15 cellular contexts compared by ENCODE assay signal in genomic region chr9:94668424-94668916, GRCh38. TPM values are rescaled to one million over a fixed set of nuclear protein-coding genes. Genes with fewer than 3 reads are reported as not detected.
A peak's percentile ranks its signal among the peaks of the same experiment; 100 is the strongest.
DNase-seq lines count a peak whose midpoint lies in the region; ATAC-seq and TF ChIP-seq lines count a peak whose summit lies in the region.
"Had no signal": no experiment of that assay in that cellular context is flagged by ENCODE, and none has a peak within 500 bp of the region (broad histone marks: within the 10 kb centered on the region; RNA-seq: fewer than 3 reads in every experiment).

No MANE protein-coding gene starts in this region.

- TF ChIP-seq POLR2A in HCT116 (IDR thresholded peaks at IDR 0.05; ENCODE audit: borderline replicate concordance, extremely low read depth, insufficient read depth, insufficient read length) (no peak), adrenal gland (IDR thresholded peaks at IDR 0.05) (no peak)

- intact Hi-C loops in HCT116 (cut with micrococcal nuclease) (loop anchor here (1.0 to 5.0 kb wide), 2 partner anchors 459 to 1549 kb away; no protein-coding TSS in a partner anchor), adrenal gland (cut with DNase I) (no loop called here), mucosa of descending colon (cut with DNase I, micrococcal nuclease) (no loop called here), lower lobe of right lung (cut with DNase I) (no loop called here)

- no peak overlapping the region for H3K27ac ChIP-seq in BLaER1
- no peak overlapping the region for H3K27ac ChIP-seq in HCT116 (ENCODE audit: low read depth, low read length)
- H3K27ac ChIP-seq in adrenal gland = peak overlapping the region in 4 of 5 donors; percentile 30 to 84 (median 49)
- no peak overlapping the region for H3K27ac ChIP-seq in lower lobe of right lung
- H3K27ac ChIP-seq: cardiac muscle cell, WERI-Rb-1 had no signal

- DNase-seq in HCT116 (ENCODE audit: low read depth, low spot score) (no peak), adrenal gland (no peak), mucosa of descending colon (no peak), lower lobe of right lung (no peak), ureter (ENCODE audit: low spot score) (no peak)
- DNase-seq: foreskin melanocyte; NK-92 treated with Interleukin-12 subunit alpha and Interleukin-12 subunit beta, amount 100 ng/mL, for 24 hours had no signal

- H3K27me3 ChIP-seq in BLaER1 (no peaks in the 10 kb centered on the region), HCT116 (ENCODE audit: insufficient read depth, low read length) (no peaks in the 10 kb centered on the region), adrenal gland (no peaks in the 10 kb centered on the region), lower lobe of right lung (ENCODE audit: low read depth) (no peaks in the 10 kb centered on the region)

- no peaks in the 10 kb centered on the region for H3K9me2 ChIP-seq in HCT116 (ENCODE audit: insufficient read depth)

- no peaks in the 10 kb centered on the region for H3K79me2 ChIP-seq in HCT116 (ENCODE audit: insufficient read depth, low read length)

- TF ChIP-seq RAD21 in HCT116 (IDR thresholded peaks at IDR 0.05; ENCODE audit: low read depth) = no peak

- peak overlapping the region; percentile 74; the same call in 1 of the 2 replicates for H3K4me2 ChIP-seq in BLaER1
- peak overlapping the region; percentile 85 for H3K4me2 ChIP-seq in HCT116 (ENCODE audit: low read length)

- CTCF ChIA-PET in HCT116 (lab: Charles Lee) = interaction anchor here (1.0 to 2.6 kb wide), 14 partner anchors 10 to 500 kb away, joined by 3 to 26 read pairs (median 6); partner anchors contain the start of gene FBP1

- no peaks in the 10 kb centered on the region for H4K20me1 ChIP-seq in BLaER1
- H4K20me1 ChIP-seq in HCT116 (ENCODE audit: insufficient read depth) = no peaks in the 10 kb centered on the region

- no peak for TF ChIP-seq CTCF in HCT116 (IDR thresholded peaks at IDR 0.05 in 2 of 3, conservative IDR thresholded peaks at IDR 0.05 in 1 of 3; ENCODE audit: borderline replicate concordance in 1 of 3, insufficient read depth in 1 of 3, low read depth in 2 of 3, low read length in 2 of 3)
- no peak for TF ChIP-seq CTCF in adrenal gland (IDR thresholded peaks at IDR 0.05)
- TF ChIP-seq CTCF in mucosa of descending colon (IDR thresholded peaks at IDR 0.05) = no peak
- no peak for TF ChIP-seq CTCF in lower lobe of right lung (IDR thresholded peaks at IDR 0.05)

- H3K9ac ChIP-seq in BLaER1 = no peak overlapping the region
- H3K9ac ChIP-seq in HCT116 (ENCODE audit: low read length) = no peak overlapping the region

- peak; percentile 37 for ATAC-seq in HCT116
- peak; percentile 70 for ATAC-seq in mucosa of descending colon
- ATAC-seq in lower lobe of right lung = no peak
- no peak for ATAC-seq in HG03571 (IDR thresholded peaks at IDR 0.05; ENCODE audit: unreplicated experiment)
- ATAC-seq in HG03097 (IDR thresholded peaks at IDR 0.05; ENCODE audit: low FRiP score, unreplicated experiment) = no peak

- no TSS peak for BruUV-seq in HCT116 (replicated peaks; lab: Mats Ljungman, UMichigan)

- H3K9me3 ChIP-seq in BLaER1 = no peaks in the 10 kb centered on the region
- no peaks in the 10 kb centered on the region for H3K9me3 ChIP-seq in HCT116 (ENCODE audit: control insufficient read depth in 1 of 2, insufficient read depth in 1 of 2, low read depth in 1 of 2, low read length in 2 of 2)
- H3K9me3 ChIP-seq in adrenal gland (replicated peaks in 1 of 3) = no peaks in the 10 kb centered on the region
- H3K9me3 ChIP-seq in mucosa of descending colon = no peaks in the 10 kb centered on the region
- H3K9me3 ChIP-seq in lower lobe of right lung = no peaks in the 10 kb centered on the region

- POLR2A ChIA-PET in HCT116 (lab: Charles Lee) = interaction anchor here (1.2 kb wide), 1 partner anchor 463 kb away, joined by 3 read pairs; no protein-coding TSS in a partner anchor

- H3K36me3 ChIP-seq in BLaER1 (no peaks in the 10 kb centered on the region), HCT116 (ENCODE audit: control insufficient read depth in 1 of 2, insufficient read depth in 2 of 2, low read length in 2 of 2) (no peaks in the 10 kb centered on the region), adrenal gland (replicated peaks in 1 of 2) (no peaks in the 10 kb centered on the region), mucosa of descending colon (ENCODE audit: low read depth) (no peaks in the 10 kb centered on the region), lower lobe of right lung (no peaks in the 10 kb centered on the region)
- H3K36me3 ChIP-seq: cardiac muscle cell, WERI-Rb-1 had no signal

- WGBS in adrenal gland, 4 donors = 16 to 20% (median 17%) methylated on average over 5 of the region's 5 CpGs

- H3K4me3 ChIP-seq in BLaER1 (no peak overlapping the region), HCT116 (replicated peaks in 1 of 2; ENCODE audit: low read depth in 1 of 2, low read length in 2 of 2) (peak overlapping the region in 1 of 2 experiments; percentile 41; a peak in 2 of 4 replicates), adrenal gland (no peak overlapping the region), mucosa of descending colon (no peak overlapping the region), lower lobe of right lung (no peak overlapping the region)
- H3K4me3 ChIP-seq: cardiac muscle cell had no signal

- RAD21 ChIA-PET in HCT116 (lab: Charles Lee; ENCODE audit: low non-redundant PET in 1 of 2, low total read pairs in 2 of 2, uncharacterized antibody in 2 of 2, unreplicated experiment in 2 of 2) = interaction anchor here (0.9 to 1.7 kb wide), 6 partner anchors 12 to 463 kb away, joined by 3 to 9 read pairs (median 4); partner anchors contain the start of gene PCAT7 (in 1 of the 2)

- peak overlapping the region; percentile 87 for H2AFZ ChIP-seq in HCT116 (ENCODE audit: low read depth, low read length, poor library complexity, severe bottlenecking)

- H3K4me1 ChIP-seq in BLaER1 (peaks cover 14% of the 10 kb centered on the region), HCT116 (ENCODE audit: control insufficient read depth in 1 of 2, insufficient read depth in 2 of 2, low read length in 2 of 2) (peaks cover 5 to 17% of the 10 kb centered on the region in 2 experiments), adrenal gland (replicated peaks in 1 of 2) (peaks cover 13 to 14% of the 10 kb centered on the region in 2 donors), mucosa of descending colon (ENCODE audit: low read depth) (no peaks in the 10 kb centered on the region), lower lobe of right lung (peaks cover 12% of the 10 kb centered on the region)

TF ChIP-seq in HCT116, 20 proteins besides CTCF, POLR2A, EP300 and RAD21:
- TF ChIP-seq JUND (IDR thresholded peaks at IDR 0.05) (no peak), TCF7L2 (IDR thresholded peaks at IDR 0.05; ENCODE audit: borderline replicate concordance, extremely low read depth, insufficient read depth, insufficient read length) (no peak), FOSL1 (IDR thresholded peaks at IDR 0.05; ENCODE audit: low read depth) (no peak), EGR1 (IDR thresholded peaks at IDR 0.05; ENCODE audit: low read depth) (no peak), CEBPB (IDR thresholded peaks at IDR 0.05; ENCODE audit: low read depth) (no peak), ZNF274 (IDR thresholded peaks at IDR 0.05; ENCODE audit: low read depth, low read length) (no peak), EZH2 (IDR thresholded peaks at IDR 0.05) (no peak), ZBTB33 (IDR thresholded peaks at IDR 0.05; ENCODE audit: extremely low read depth, insufficient replicate concordance, low read length) (no peak), ATF3 (IDR thresholded peaks at IDR 0.05) (no peak), MAX (IDR thresholded peaks at IDR 0.05) (no peak), POLR2AphosphoS5 (IDR thresholded peaks at IDR 0.05; ENCODE audit: low read depth, low read length) (no peak), ELF1 (IDR thresholded peaks at IDR 0.05; ENCODE audit: borderline replicate concordance, low read depth) (no peak), SRF (IDR thresholded peaks at IDR 0.05; ENCODE audit: low read depth) (no peak), YY1 (IDR thresholded peaks at IDR 0.05; ENCODE audit: extremely low read depth, insufficient replicate concordance, low read depth, low read length) (no peak)

RNA-seq across cellular contexts. Expression of gene FBP1, which starts 29.2 kb away (rescaled TPM):
- total RNA-seq in HCT116 (2021; ENCODE audit: unreplicated experiment) (0.42 TPM), adrenal gland (10 to 100 TPM; 29.7 to 47.1 (median 33.9) TPM), mucosa of descending colon (10 to 100 TPM; 17.6 to 52.4 (median 48.6) TPM), lower lobe of right lung (527 TPM), ureter (231 TPM)
- not detected in 2 replicates for polyA plus RNA-seq in HCT116 (2012)
- 10 to 100 TPM; 29.5 to 61.1 (median 51.1) TPM for polyA plus RNA-seq in adrenal gland
- total RNA-seq: Daoy, HFFc6, HT1080 had no signal

RNA-seq across cellular contexts. Expression of gene AOPEP, which starts 58.0 kb away (rescaled TPM):
- total RNA-seq in HCT116 (2021; ENCODE audit: unreplicated experiment) = 15.1 TPM
- polyA plus RNA-seq in HCT116 (2012) = 4.3 and 4.4 TPM in 2 replicates
- total RNA-seq in adrenal gland = 10 to 100 TPM; 49.1 to 99.6 (median 71.6) TPM
- 10 to 100 TPM; 31.0 to 95.1 (median 77.8) TPM for polyA plus RNA-seq in adrenal gland
- 100 to 1,000 TPM in 1 of 3 donors, 10 to 100 TPM in 2; 47.5 to 102 (median 57.8) TPM for total RNA-seq in mucosa of descending colon
- 63.7 TPM for total RNA-seq in lower lobe of right lung
- 115 TPM for total RNA-seq in ureter

Comparison
In these comparisons a context has a peak if more than half of its experiments do, and no peak if none do; other contexts are left out.
1. H3K27ac ChIP-seq: peak in adrenal gland (4 of 5); none in BLaER1 (single experiment), HCT116 (single experiment) and lower lobe of right lung (single experiment).
2. ATAC-seq: peak in HCT116 (single experiment) and mucosa of descending colon (single experiment); none in lower lobe of right lung (0 of 2), HG03571 (single experiment) and HG03097 (single experiment).
3. RNA of gene FBP1, which starts 29.2 kb away (total RNA-seq): 527 TPM in lower lobe of right lung (single experiment), 231 TPM in ureter (single experiment), 17.6 to 52.4 TPM in mucosa of descending colon and 29.7 to 47.1 TPM in adrenal gland; 0.42 TPM in HCT116 (single experiment); every median in the first group is over 10 times any median in the second.